Comparison of ENCODE assay signal across 8 cellular contexts in the genomic region with DNA sequence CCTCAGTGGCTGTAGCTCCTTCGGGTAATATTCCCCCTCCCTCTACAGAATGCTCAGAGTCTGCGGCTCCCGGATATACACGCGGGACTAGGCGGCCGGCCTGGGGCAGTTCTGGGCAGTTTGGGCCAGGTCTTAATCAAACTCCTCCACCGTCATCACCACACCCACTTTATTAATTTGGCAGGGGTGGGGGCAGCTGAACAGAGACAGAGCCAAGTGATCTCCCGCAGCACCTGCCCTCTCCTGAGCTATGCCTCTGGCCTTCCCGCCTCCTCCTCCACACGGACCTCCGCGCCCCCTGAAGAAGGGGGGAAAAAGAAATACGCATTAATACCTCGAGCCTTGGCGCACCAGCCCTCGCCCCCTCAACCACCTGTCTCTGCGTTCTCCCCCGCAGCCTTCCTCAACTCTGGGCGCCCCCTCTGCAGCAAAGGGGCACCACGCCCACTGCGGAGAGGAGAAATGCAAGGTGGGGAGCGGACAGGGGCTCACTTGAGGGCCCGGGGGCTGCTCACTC. TPM values are rescaled to one million over a fixed set of nuclear protein-coding genes. Genes with fewer than 3 reads are reported as not detected.
DNase-seq lines count a peak whose midpoint lies in the region; ATAC-seq, FAIRE-seq and TF ChIP-seq lines count a peak whose summit lies in the region.

No MANE protein-coding gene starts in this region.

- peak overlapping the region; percentile 95 to 99 (median 97) for H3K4me3 Mint-ChIP-seq in CD4-positive, CD25-positive, alpha-beta regulatory T cell
- H3K4me3 Mint-ChIP-seq in chondrocyte (ENCODE audit: unreplicated experiment), result peak overlapping the region; percentile 75
- H3K4me3 Mint-ChIP-seq in stimulated activated naive CD8-positive, alpha-beta T cell treated with anti-CD3 and anti-CD28 coated beads, Interleukin-15, amount 100 ng/mL, for 72 hours, result peak overlapping the region; percentile 87 to 96

- in situ Hi-C loops in HepG2 (cut with HindIII; ENCODE audit: extremely low pct_ligation_motif_present, low pct_unique_long_range_greater_than_20kb), result loop anchor here (5.0 kb wide), 1 partner anchor 41 kb away; no protein-coding TSS in a partner anchor

- DNase-seq in CD4-positive, CD25-positive, alpha-beta regulatory T cell, result peak; percentile 16 to 51 (median 42)
- DNase-seq in PC-9, result no peak
- DNase-seq in chondrocyte (ENCODE audit: low spot score), result no peak
- no peak for DNase-seq in HepG2 (ENCODE audit: low spot score)
- peak in 1 of 2 donors; percentile 30 for DNase-seq in stimulated activated naive CD8-positive, alpha-beta T cell treated with anti-CD3 and anti-CD28 coated beads, Interleukin-15, amount 100 ng/mL, for 72 hours
- DNase-seq in effector CD4-positive, alpha-beta T cell, result no peak

- POLR2A ChIA-PET in PC-9 (lab: Charles Lee; ENCODE audit: unreplicated experiment) (interaction anchor here (0.6 kb wide), 1 partner anchor 1732 kb away, joined by 4 read pairs; no protein-coding TSS in a partner anchor), HepG2 (lab: Yijun Ruan, JAX) (interaction anchor here (1.0 to 1.4 kb wide), 2 partner anchors 39 to 41 kb away, joined by 4 to 13 read pairs; no protein-coding TSS in a partner anchor)

- peak overlapping the region; percentile 95 for H3K4me3 ChIP-seq in CD4-positive, CD25-positive, alpha-beta regulatory T cell (ENCODE audit: low read depth, low read length)
- H3K4me3 ChIP-seq in PC-9 (peak overlapping the region; percentile 66; the same call in 1 of the 2 replicates), HepG2 (replicated peaks in 1 of 3; ENCODE audit: insufficient read depth in 1 of 3, low read depth in 2 of 3, low read length in 3 of 3) (peak overlapping the region; percentile 61 to 83 (median 82))

- H3K4me1 Mint-ChIP-seq in CD4-positive, CD25-positive, alpha-beta regulatory T cell, result peaks cover 35 to 88% (median 67%) of the 10 kb centered on the region in 4 donors
- peaks cover 20% of the 10 kb centered on the region for H3K4me1 Mint-ChIP-seq in chondrocyte (ENCODE audit: low read depth)
- peaks cover 88% of the 10 kb centered on the region for H3K4me1 Mint-ChIP-seq in stimulated activated naive CD8-positive, alpha-beta T cell treated with anti-CD3 and anti-CD28 coated beads, Interleukin-15, amount 100 ng/mL, for 72 hours

- TF ChIP-seq EP300 in HepG2 (IDR thresholded peaks at IDR 0.05; ENCODE audit: low read depth in 2 of 2, low read length in 2 of 2), result no peak
- TF ChIP-seq EP300 in HepG2 (CRISPR knock-in tag; IDR thresholded peaks at IDR 0.05; ENCODE audit: borderline replicate concordance), result no peak

- H3F3A ChIP-seq in PC-9 (ENCODE audit: insufficient read depth, low read depth), result peaks cover 8% of the 10 kb centered on the region; the same call in 1 of the 2 replicates

- H3K27me3 ChIP-seq in CD4-positive, CD25-positive, alpha-beta regulatory T cell (ENCODE audit: control insufficient read depth, insufficient read depth, low read length), result no peaks in the 10 kb centered on the region
- H3K27me3 ChIP-seq in PC-9 (ENCODE audit: insufficient read depth, low read depth) (no peaks in the 10 kb centered on the region), HepG2 (ENCODE audit: control insufficient read depth in 1 of 2, insufficient read depth in 2 of 2, low read length in 2 of 2) (peaks cover 0 to 15% of the 10 kb centered on the region in 2 experiments; a peak in 2 of 5 replicates)

- H3K9me3 ChIP-seq in CD4-positive, CD25-positive, alpha-beta regulatory T cell (ENCODE audit: control insufficient read depth in 2 of 2, low read length in 2 of 2), result no peaks in the 10 kb centered on the region
- H3K9me3 ChIP-seq in PC-9 (ENCODE audit: insufficient read depth, low read depth) (no peaks in the 10 kb centered on the region), HepG2 (ENCODE audit: low read length) (no peaks in the 10 kb centered on the region)

- H3K27me3 Mint-ChIP-seq in CD4-positive, CD25-positive, alpha-beta regulatory T cell, result no peaks in the 10 kb centered on the region
- no peaks in the 10 kb centered on the region for H3K27me3 Mint-ChIP-seq in chondrocyte (ENCODE audit: low read depth)
- H3K27me3 Mint-ChIP-seq in stimulated activated naive CD8-positive, alpha-beta T cell treated with anti-CD3 and anti-CD28 coated beads, Interleukin-15, amount 100 ng/mL, for 72 hours, result no peaks in the 10 kb centered on the region

- peak overlapping the region; percentile 94 for H3K4me2 ChIP-seq in PC-9
- H3K4me2 ChIP-seq in HepG2 (ENCODE audit: low read depth, low read length), result peak overlapping the region; percentile 93

- WGBS in HepG2 (ENCODE audit: low lambda C conversion rate), result 51% methylated on average over 19 of the region's 24 CpGs

- H4K20me1 ChIP-seq in PC-9 (ENCODE audit: insufficient read depth) (no peaks in the 10 kb centered on the region), HepG2 (ENCODE audit: insufficient read depth, low read length) (no peaks in the 10 kb centered on the region)

- no peak for TF ChIP-seq RAD21 in HepG2 (CRISPR knock-in tag; IDR thresholded peaks at IDR 0.05)

- H3K36me3 ChIP-seq in CD4-positive, CD25-positive, alpha-beta regulatory T cell (ENCODE audit: control insufficient read depth, insufficient read depth, low read length), result peaks cover 8% of the 10 kb centered on the region
- no peaks in the 10 kb centered on the region for H3K36me3 ChIP-seq in PC-9 (ENCODE audit: low read depth)
- H3K36me3 ChIP-seq in HepG2 (replicated peaks in 1 of 2; ENCODE audit: control insufficient read depth in 1 of 2, insufficient read depth in 2 of 2, low read length in 2 of 2), result no peaks in the 10 kb centered on the region

- H3K9me2 ChIP-seq in PC-9 (ENCODE audit: insufficient read depth), result 0 out of 2 replicates have a peak, but pooled peaks cover 2% of the 10 kb centered on the region

- no TSS peak for BruUV-seq in PC-9 (replicated peaks; lab: Mats Ljungman, UMichigan)
- no TSS peak for BruUV-seq in HepG2 (replicated peaks; lab: Mats Ljungman, UMichigan)

- H3K27ac ChIP-seq in CD4-positive, CD25-positive, alpha-beta regulatory T cell (ENCODE audit: insufficient read depth, low read length, poor library complexity, severe bottlenecking), result peak overlapping the region; percentile 81
- H3K27ac ChIP-seq in PC-9 (no peak overlapping the region), HepG2 (ENCODE audit: extremely low read length, insufficient read depth, low read length) (no peak overlapping the region)

- H3K4me1 ChIP-seq in CD4-positive, CD25-positive, alpha-beta regulatory T cell (ENCODE audit: control insufficient read depth, insufficient read depth, low read length, poor library complexity, severe bottlenecking), result peaks cover 81% of the 10 kb centered on the region
- H3K4me1 ChIP-seq in PC-9 (replicated peaks; ENCODE audit: insufficient read depth), result peaks cover 31% of the 10 kb centered on the region
- peaks cover 37% of the 10 kb centered on the region for H3K4me1 ChIP-seq in HepG2 (ENCODE audit: insufficient read depth, low read length)

- H2AFZ ChIP-seq in PC-9, result peak overlapping the region; percentile 81
- no peak overlapping the region for H2AFZ ChIP-seq in HepG2 (ENCODE audit: low read length)

- intact Hi-C loops in PC-9 (cut with micrococcal nuclease; ENCODE audit: unreplicated experiment) (no loop called here), HepG2 (cut with micrococcal nuclease; ENCODE audit: unreplicated experiment) (loop anchor here (2.0 kb wide), 1 partner anchor 20 kb away; no protein-coding TSS in a partner anchor)

- no peak for TF ChIP-seq POLR2A in HepG2 (IDR thresholded peaks at IDR 0.05; ENCODE audit: insufficient read depth in 1 of 2, low read depth in 2 of 2, low read length in 2 of 2)

- no peaks in the 10 kb centered on the region for H3K79me2 ChIP-seq in PC-9 (ENCODE audit: low read depth)
- no peaks in the 10 kb centered on the region for H3K79me2 ChIP-seq in HepG2 (ENCODE audit: insufficient read depth, low read length)

- TF ChIP-seq CTCF in PC-9 (conservative IDR thresholded peaks at IDR 0.05) (no peak), chondrocyte (IDR thresholded peaks at IDR 0.05) (no peak), HepG2 (CRISPR knock-in tag; IDR thresholded peaks at IDR 0.05) (no peak)

- H3K9ac ChIP-seq in HepG2 (ENCODE audit: insufficient read depth, low read depth, low read length), result peak overlapping the region; percentile 61

- no peak for FAIRE-seq in HepG2 (lab: Jason Lieb, UNC)

- H3K27ac Mint-ChIP-seq in CD4-positive, CD25-positive, alpha-beta regulatory T cell, result peak overlapping the region; percentile 90 to 98 (median 97)
- H3K27ac Mint-ChIP-seq in chondrocyte (ENCODE audit: unreplicated experiment), result peak overlapping the region; percentile 22
- peak overlapping the region; percentile 91 for H3K27ac Mint-ChIP-seq in stimulated activated naive CD8-positive, alpha-beta T cell treated with anti-CD3 and anti-CD28 coated beads, Interleukin-15, amount 100 ng/mL, for 72 hours

- H3K36me3 Mint-ChIP-seq in CD4-positive, CD25-positive, alpha-beta regulatory T cell, result peaks cover 23% of the 10 kb centered on the region
- peaks cover 3% of the 10 kb centered on the region for H3K36me3 Mint-ChIP-seq in chondrocyte (ENCODE audit: low read depth)

- ATAC-seq in CD4-positive, CD25-positive, alpha-beta regulatory T cell (ENCODE audit: low read depth in 2 of 2), result peak; percentile 0 to 4
- peak; percentile 7 for ATAC-seq in GM21529 (IDR thresholded peaks at IDR 0.05; ENCODE audit: unreplicated experiment)
- peak; percentile 6; the same call in 2 of the 3 replicates for ATAC-seq in HepG2
- peak; percentile 12 for ATAC-seq in stimulated activated naive CD8-positive, alpha-beta T cell treated with anti-CD3 and anti-CD28 coated beads, Interleukin-15, amount 100 ng/mL, for 72 hours
- no peak for ATAC-seq in HG03039 (IDR thresholded peaks at IDR 0.05; ENCODE audit: unreplicated experiment)

- H3K9me3 Mint-ChIP-seq in CD4-positive, CD25-positive, alpha-beta regulatory T cell, result peaks cover 0 to 1% (median 0%) of the 10 kb centered on the region in 7 donors
- H3K9me3 Mint-ChIP-seq in chondrocyte (ENCODE audit: low read depth), result no peaks in the 10 kb centered on the region
- H3K9me3 Mint-ChIP-seq in stimulated activated naive CD8-positive, alpha-beta T cell treated with anti-CD3 and anti-CD28 coated beads, Interleukin-15, amount 100 ng/mL, for 72 hours, result no peaks in the 10 kb centered on the region

- CTCF ChIA-PET in PC-9 (lab: Charles Lee), result interaction anchor here (0.5 to 1.6 kb wide), 8 partner anchors 11 to 1701 kb away, joined by 3 to 14 read pairs (median 4); no protein-coding TSS in a partner anchor
- CTCF ChIA-PET in HepG2 (lab: Yijun Ruan, JAX; ENCODE audit: low intra/inter-chr PET ratio, low total read pairs), result interaction anchor here (1.1 to 1.9 kb wide), 2 partner anchors 40 to 57 kb away, joined by 5 to 26 read pairs; no protein-coding TSS in a partner anchor

RNA-seq across cellular contexts. Expression of a gene that starts 42.6 kb away (rescaled TPM):
- 1.9 TPM for total RNA-seq in CD4-positive, CD25-positive, alpha-beta regulatory T cell
- under 1 TPM in 1 of 4 donors, not detected in 3; 0.02 TPM for polyA plus RNA-seq in CD4-positive, CD25-positive, alpha-beta regulatory T cell
- total RNA-seq in PC-9 (2021), result not detected in 2 replicates
- 0.12 to 0.15 TPM (median 0.13 TPM) in 3 replicates for total RNA-seq in chondrocyte
- not detected in 2 replicates for total RNA-seq in HepG2 (2016; rRNA removed; fragmentation: Illumina TruSeq; extraction: Trizol)
- not detected in 2 replicates for total RNA-seq in HepG2 (2016; cell fraction: cytosol; rRNA removed; fragmentation: Illumina TruSeq; extraction: Trizol; ENCODE audit: low read depth)
- not detected in 2 replicates for total RNA-seq in HepG2 (2016; cell fraction: insoluble cytoplasmic fraction; rRNA removed; fragmentation: Illumina TruSeq; extraction: Trizol)
- not detected in 2 replicates for total RNA-seq in HepG2 (2016; cell fraction: membrane; rRNA removed; fragmentation: Illumina TruSeq; extraction: Trizol)
- total RNA-seq in HepG2 (2016; cell fraction: nucleus; rRNA removed; fragmentation: Illumina TruSeq; extraction: Trizol), result not detected in 2 replicates
- not detected in 2 replicates for polyA plus RNA-seq in HepG2 (2011; rRNA removed)
- polyA plus RNA-seq in HepG2 (2011; cell fraction: cytosol; rRNA removed), result not detected in 2 replicates
- polyA plus RNA-seq in HepG2 (2011; cell fraction: nucleus; rRNA removed), result not detected in 2 replicates
- polyA plus RNA-seq in HepG2 (2012), result not detected in 2 replicates
- not detected in 2 replicates for polyA plus RNA-seq in HepG2 (2016; cell fraction: cytosol; fragmentation: Illumina TruSeq; extraction: Trizol; ENCODE audit: low read depth)
- not detected in 2 replicates for polyA plus RNA-seq in HepG2 (2016; cell fraction: insoluble cytoplasmic fraction; fragmentation: Illumina TruSeq; extraction: Trizol; ENCODE audit: low read depth)
- polyA plus RNA-seq in HepG2 (2016; cell fraction: membrane; fragmentation: Illumina TruSeq; extraction: Trizol; ENCODE audit: low read depth), result not detected in 2 replicates
- polyA plus RNA-seq in HepG2 (2016; cell fraction: nucleus; fragmentation: Illumina TruSeq; extraction: Trizol; ENCODE audit: insufficient read depth, low read depth), result not detected in 2 replicates
- not detected in 2 replicates for polyA minus RNA-seq in HepG2 (2011; rRNA and poly(A)+ RNA removed; ENCODE audit: low replicate concordance)
- not detected in 2 replicates for polyA minus RNA-seq in HepG2 (2011; cell fraction: cytosol; rRNA and poly(A)+ RNA removed)
- polyA minus RNA-seq in HepG2 (2011; cell fraction: nucleus; rRNA and poly(A)+ RNA removed), result not detected in 2 replicates

Comparison
In these comparisons a context has a peak if more than half of its experiments do, and no peak if none do; other contexts are left out.
1. DNase-seq: peak in CD4-positive, CD25-positive, alpha-beta regulatory T cell (3 of 3); none in PC-9 (0 of 2), chondrocyte (single experiment), HepG2 (single experiment) and effector CD4-positive, alpha-beta T cell (single experiment).
2. H3K27ac Mint-ChIP-seq: peak in every context shown above with its lines; median percentile 97 in CD4-positive, CD25-positive, alpha-beta regulatory T cell; 91 in stimulated activated naive CD8-positive, alpha-beta T cell treated with anti-CD3 and anti-CD28 coated beads, Interleukin-15, amount 100 ng/mL, for 72 hours; 22 in chondrocyte.
3. Peak in every context shown above with its lines, with median percentiles within 50 percentile points of each other: H3K4me3 ChIP-seq and H3K4me3 Mint-ChIP-seq.